8 cellular contexts compared by ENCODE assay signal in the genomic region with DNA sequence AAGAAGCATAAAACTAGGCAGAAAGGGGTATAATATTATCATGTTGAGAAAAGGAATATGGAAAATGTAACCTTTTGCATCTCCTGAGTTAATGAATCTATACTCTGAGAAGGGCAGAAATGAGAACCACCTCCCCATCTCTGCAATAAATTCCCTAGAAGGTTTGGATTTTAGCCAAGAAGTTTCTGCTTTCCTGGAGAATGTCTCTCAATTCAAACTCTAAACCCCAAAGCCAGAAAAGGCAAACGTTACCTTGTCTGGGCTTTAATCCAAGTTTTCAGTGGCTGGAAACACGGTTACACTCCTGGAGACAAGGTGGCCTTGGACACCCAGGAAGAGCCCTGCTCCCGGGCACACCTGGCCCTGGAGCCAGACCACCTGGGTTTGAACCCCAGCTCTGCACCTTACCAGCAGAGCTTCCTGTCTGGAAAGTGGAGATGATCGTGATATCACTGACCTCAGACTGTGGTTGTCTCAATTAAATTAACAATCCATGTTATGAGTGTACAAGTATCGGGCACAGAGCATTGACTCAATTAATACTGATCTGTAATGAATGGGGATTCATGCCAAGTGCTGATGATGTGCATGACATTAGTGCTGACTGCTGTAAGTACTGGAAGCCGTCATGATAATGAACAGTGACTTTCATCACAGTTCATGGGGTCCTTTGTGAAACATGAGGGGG. TPM values are rescaled to one million over a fixed set of nuclear protein-coding genes. Genes with fewer than 3 reads are reported as not detected.
DNase-seq lines count a peak whose midpoint lies in the region; ATAC-seq and TF ChIP-seq lines count a peak whose summit lies in the region.
"Not testable (repeated sequence)": the region's sequence is repeated elsewhere in the genome, so short reads cannot be mapped to it uniquely, and the experiment has no call there.
"Had no signal": no experiment of that assay in that cellular context is flagged by ENCODE, and none has a peak within 500 bp of the region (broad histone marks: within the 10 kb centered on the region; RNA-seq: fewer than 3 reads in every experiment).

No MANE protein-coding gene starts in this region.

- not testable (repeated sequence) for H3K4me3 Mint-ChIP-seq in stimulated activated effector memory CD8-positive, alpha-beta T cell treated with anti-CD3 and anti-CD28 coated beads, Interleukin-12 subunit alpha, Interleukin-12 subunit beta, amount 100 ng/mL, for 72 hours

- not testable (repeated sequence) for H3K4me3 ChIP-seq in RWPE2 (ENCODE audit: severe bottlenecking)

- not testable (repeated sequence) for H3K27ac ChIP-seq in RWPE2 (ENCODE audit: poor library complexity, severe bottlenecking)

- ATAC-seq in RWPE2 (ENCODE audit: low read depth): peak; percentile 21; the same call in 1 of the 3 replicates
- peak; percentile 30 for ATAC-seq in esophagus mucosa
- ATAC-seq in stimulated activated effector memory CD8-positive, alpha-beta T cell treated with anti-CD3 and anti-CD28 coated beads, Interleukin-12 subunit alpha, Interleukin-12 subunit beta, amount 100 ng/mL, for 72 hours: peak; percentile 53

- not testable (repeated sequence) for TF ChIP-seq CTCF in RWPE2 (IDR thresholded peaks at IDR 0.05; ENCODE audit: poor library complexity, severe bottlenecking)

- H3K9me3 Mint-ChIP-seq in stimulated activated effector memory CD8-positive, alpha-beta T cell treated with anti-CD3 and anti-CD28 coated beads, Interleukin-12 subunit alpha, Interleukin-12 subunit beta, amount 100 ng/mL, for 72 hours: not testable (repeated sequence)

- peaks cover 20% of the 10 kb centered on the region for H3K4me1 ChIP-seq in RWPE2 (ENCODE audit: insufficient read depth, poor library complexity, severe bottlenecking)

- not testable (repeated sequence) for H3K36me3 Mint-ChIP-seq in stimulated activated effector memory CD8-positive, alpha-beta T cell treated with anti-CD3 and anti-CD28 coated beads, Interleukin-12 subunit alpha, Interleukin-12 subunit beta, amount 100 ng/mL, for 72 hours

- not testable (repeated sequence) for H3K36me3 ChIP-seq in RWPE2 (ENCODE audit: low read depth)

- H3K27ac Mint-ChIP-seq in stimulated activated effector memory CD8-positive, alpha-beta T cell treated with anti-CD3 and anti-CD28 coated beads, Interleukin-12 subunit alpha, Interleukin-12 subunit beta, amount 100 ng/mL, for 72 hours: not testable (repeated sequence)

- H3K9me3 ChIP-seq in RWPE2 (ENCODE audit: severe bottlenecking): not testable (repeated sequence)

- H3K4me1 Mint-ChIP-seq in stimulated activated effector memory CD8-positive, alpha-beta T cell treated with anti-CD3 and anti-CD28 coated beads, Interleukin-12 subunit alpha, Interleukin-12 subunit beta, amount 100 ng/mL, for 72 hours: not testable (repeated sequence)

- H3K27me3 ChIP-seq in RWPE2 (ENCODE audit: insufficient read depth, poor library complexity, severe bottlenecking): not testable (repeated sequence)

- DNase-seq in COR-L47 (lab: John Stamatoyannopoulos, UW) (peak; percentile 77), NCI-H1092 treated with DMSO at 0.1 percent for 48 hours (lab: John Stamatoyannopoulos, UW) (peak; percentile 27), NCI-H2196 (lab: John Stamatoyannopoulos, UW; ENCODE audit: unreplicated experiment) (peak; percentile 29), astrocyte of the hippocampus (ENCODE audit: low read depth, low spot score) (peak; percentile 9)
- not testable (repeated sequence) for DNase-seq in RWPE2 (ENCODE audit: low spot score); stimulated activated effector memory CD8-positive, alpha-beta T cell treated with anti-CD3 and anti-CD28 coated beads, Interleukin-12 subunit alpha, Interleukin-12 subunit beta, amount 100 ng/mL, for 72 hours (ENCODE audit: low spot score in 2 of 2)

RNA-seq across cellular contexts. Expression of gene CD177, which starts 14.1 kb away (rescaled TPM):
- total RNA-seq in esophagus mucosa: 2.4 TPM
- total RNA-seq: CD4-positive, CD25-positive, alpha-beta regulatory T cell had no signal
